8 cellular contexts compared by ENCODE assay signal in the genomic region with DNA sequence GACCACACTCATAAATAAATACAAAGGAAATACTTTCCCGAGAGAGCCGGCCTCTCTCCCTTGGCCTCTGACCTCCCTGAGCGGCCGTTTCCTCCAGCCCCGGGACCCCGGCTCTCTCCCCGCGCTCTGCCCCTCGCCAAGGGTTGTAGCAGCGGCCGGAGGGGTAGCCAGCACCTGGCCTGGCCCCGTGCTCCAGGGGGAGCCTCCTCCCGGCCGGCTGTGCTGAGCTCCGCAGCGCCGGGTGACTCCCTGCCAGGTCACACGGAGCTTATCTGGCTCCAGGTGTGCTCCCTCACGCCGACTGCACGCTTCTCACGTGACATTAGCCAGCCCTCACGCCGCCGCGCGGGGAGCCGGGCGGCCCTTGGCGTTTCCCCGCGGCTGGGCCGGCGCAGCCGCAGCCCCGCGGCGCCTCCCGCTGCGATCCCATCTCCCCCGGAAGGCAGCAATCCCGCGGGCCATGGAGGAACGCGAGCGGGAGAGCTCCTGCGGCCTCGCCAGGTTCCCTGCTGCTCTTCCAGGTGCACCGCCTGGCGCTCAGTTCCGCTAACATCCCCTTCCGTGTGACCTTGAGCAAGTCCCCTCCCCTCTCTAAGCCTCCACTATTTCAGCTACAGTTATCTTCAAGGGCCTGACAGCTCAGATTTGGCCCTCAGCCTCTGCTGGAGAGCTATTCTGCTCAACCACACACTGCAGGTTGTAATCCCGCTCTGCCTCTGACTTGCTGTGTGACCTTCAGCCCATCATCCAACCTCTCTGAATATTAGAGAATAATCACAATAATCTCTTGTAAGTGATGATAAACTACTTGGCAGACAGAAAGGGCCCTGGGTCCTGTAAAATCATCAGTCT. TPM values are rescaled to one million over a fixed set of nuclear protein-coding genes. Genes with fewer than 3 reads are reported as not detected.
DNase-seq lines count a peak whose midpoint lies in the region; ATAC-seq and TF ChIP-seq lines count a peak whose summit lies in the region.

No MANE protein-coding gene starts in this region.

- peak; percentile 51 for ATAC-seq in HG03457 (IDR thresholded peaks at IDR 0.05; ENCODE audit: unreplicated experiment)
- ATAC-seq in esophagus mucosa: peak; percentile 31
- peak in 1 of 2 donors; percentile 24 for ATAC-seq in natural killer cell treated with Interleukin-12 subunit alpha and Interleukin-12 subunit beta and Interleukin-15 and Interleukin-18, amount 100 ng/mL, for 72 hours
- ATAC-seq in GM21717 (IDR thresholded peaks at IDR 0.05; ENCODE audit: unreplicated experiment): no peak

- peak overlapping the region; percentile 61 for H3K9ac ChIP-seq in NT2/D1 (ENCODE audit: insufficient read length, low read depth)

- intact Hi-C loops in testis (cut with DNase I; ENCODE audit: low total_unique reads): no loop called here

- H3K36me3 ChIP-seq in NT2/D1 (ENCODE audit: insufficient read depth, insufficient read length, low read length) (no peaks in the 10 kb centered on the region), testis (ENCODE audit: low read depth, missing control alignments) (no peaks in the 10 kb centered on the region)

- H3K27ac ChIP-seq in testis: peak overlapping the region; percentile 77 to 82

- no peaks in the 10 kb centered on the region for H3K36me3 Mint-ChIP-seq in natural killer cell treated with Interleukin-12 subunit alpha and Interleukin-12 subunit beta and Interleukin-15 and Interleukin-18, amount 100 ng/mL, for 72 hours

- no peak for TF ChIP-seq CTCF in testis (IDR thresholded peaks at IDR 0.05)

- H3K4me1 Mint-ChIP-seq in natural killer cell treated with Interleukin-12 subunit alpha and Interleukin-12 subunit beta and Interleukin-15 and Interleukin-18, amount 100 ng/mL, for 72 hours (ENCODE audit: low read depth in 2 of 2): peaks cover 12 to 15% of the 10 kb centered on the region in 2 donors

- H3K27ac Mint-ChIP-seq in natural killer cell treated with Interleukin-12 subunit alpha and Interleukin-12 subunit beta and Interleukin-15 and Interleukin-18, amount 100 ng/mL, for 72 hours: peak overlapping the region; percentile 59 to 91

- 1% methylated on average over 28 to 37 of the region's 53 CpGs for WGBS in testis, 2 donors

- H3K4me3 ChIP-seq in NT2/D1 (ENCODE audit: insufficient read length, low read depth) (peak overlapping the region; percentile 36), testis (peak overlapping the region; percentile 61 to 63)

- H3K4me1 ChIP-seq in NT2/D1 (ENCODE audit: insufficient read depth, insufficient read length): peaks cover 21% of the 10 kb centered on the region
- H3K4me1 ChIP-seq in testis: peaks cover 40% of the 10 kb centered on the region

- no peak for TF ChIP-seq POLR2A in testis (IDR thresholded peaks at IDR 0.05)

- H3K27me3 Mint-ChIP-seq in natural killer cell treated with Interleukin-12 subunit alpha and Interleukin-12 subunit beta and Interleukin-15 and Interleukin-18, amount 100 ng/mL, for 72 hours: peaks cover 0 to 3% of the 10 kb centered on the region in 2 donors

- H3K27me3 ChIP-seq in NT2/D1 (ENCODE audit: insufficient read depth, insufficient read length) (peaks cover 14% of the 10 kb centered on the region), testis (no peaks in the 10 kb centered on the region)

- no peaks in the 10 kb centered on the region for H3K9me3 Mint-ChIP-seq in natural killer cell treated with Interleukin-12 subunit alpha and Interleukin-12 subunit beta and Interleukin-15 and Interleukin-18, amount 100 ng/mL, for 72 hours

- peak overlapping the region; percentile 87 for H3K4me3 Mint-ChIP-seq in natural killer cell treated with Interleukin-12 subunit alpha and Interleukin-12 subunit beta and Interleukin-15 and Interleukin-18, amount 100 ng/mL, for 72 hours

- DNase-seq in ELR (ENCODE audit: low read depth): peak; percentile 58
- DNase-seq in NT2/D1 (ENCODE audit: low read depth, low spot score): no peak
- peak; percentile 45 for DNase-seq in activated T-cell treated with anti-CD3 and anti-CD28 coated beads for 48 hours (ENCODE audit: low read depth)
- no peak for DNase-seq in natural killer cell treated with Interleukin-12 subunit alpha and Interleukin-12 subunit beta and Interleukin-15 and Interleukin-18, amount 100 ng/mL, for 72 hours (ENCODE audit: low spot score)
- peak; percentile 76 for DNase-seq in testis

- H3K9me3 ChIP-seq in NT2/D1 (ENCODE audit: insufficient read depth, low read length): no peaks in the 10 kb centered on the region
- no peaks in the 10 kb centered on the region for H3K9me3 ChIP-seq in testis

RNA-seq across cellular contexts. Expression of a gene that starts 3.5 kb away (rescaled TPM):
- total RNA-seq in esophagus mucosa (51.7 TPM), testis (100 to 1,000 TPM in 1 of 2 donors, 10 to 100 TPM in 1; 91.1 to 154 TPM)
- total RNA-seq in natural killer cell treated with Interleukin-12 subunit alpha and Interleukin-12 subunit beta and Interleukin-15 and Interleukin-18, amount 100 ng/mL, for 72 hours: 10 to 100 TPM; 56.7 to 60.9 TPM
- 89.1 TPM for polyA plus RNA-seq in testis (ENCODE audit: insufficient read depth, low read depth, low replicate concordance)

Comparison
In these comparisons a context has a peak if more than half of its experiments do, and no peak if none do; other contexts are left out.
1. DNase-seq: peak in ELR (single experiment), activated T-cell treated with anti-CD3 and anti-CD28 coated beads for 48 hours (single experiment) and testis (single experiment); none in NT2/D1 (single experiment) and natural killer cell treated with Interleukin-12 subunit alpha and Interleukin-12 subunit beta and Interleukin-15 and Interleukin-18, amount 100 ng/mL, for 72 hours (single experiment).